In the genomic region with DNA sequence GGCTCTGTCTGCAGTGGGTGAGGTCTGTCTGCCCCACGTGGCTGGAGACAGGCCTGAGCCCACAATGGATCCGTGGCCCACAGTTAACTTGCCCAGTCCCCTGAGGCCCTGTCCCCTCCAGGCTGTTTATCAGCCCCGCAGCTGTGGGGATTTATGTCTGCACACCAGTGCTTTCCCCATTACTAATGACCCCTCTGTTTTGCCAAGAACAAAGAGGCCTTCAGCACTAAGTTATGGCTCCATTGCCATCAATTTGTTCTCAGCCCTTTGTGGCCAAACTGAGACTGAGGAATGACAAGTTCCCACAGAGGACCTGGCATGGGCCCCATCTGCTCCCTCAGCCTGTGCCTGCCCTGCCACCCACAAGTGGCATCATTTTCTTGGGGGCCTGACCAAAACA, we compare ENCODE assay signal across 10 cellular contexts.
"Had no signal": no experiment of that assay in that cellular context is flagged by ENCODE, and none has a peak within 500 bp of the region (broad histone marks: within the 10 kb centered on the region; RNA-seq: fewer than 3 reads in every experiment).

No MANE protein-coding gene starts in this region.

- H3K27ac Mint-ChIP-seq: activated B cell treated with CpG ODN at 0.5 μM for 24 hours; activated CD4-positive, alpha-beta T cell treated with anti-CD3 and anti-CD28 coated beads, Interleukin-2, amount 10 ng/mL, durations not matched to agents 7 days and 5 days; activated naive CD8-positive, alpha-beta T cell treated with anti-CD3 and anti-CD28 coated beads for 36 hours; nephron; stimulated activated effector memory CD8-positive, alpha-beta T cell treated with anti-CD3 and anti-CD28 coated beads, Interleukin-12 subunit alpha, Interleukin-12 subunit beta, amount 100 ng/mL, for 72 hours had no signal

- H3K4me3 Mint-ChIP-seq: activated B cell treated with CpG ODN at 0.5 μM for 24 hours; activated CD4-positive, alpha-beta T cell treated with anti-CD3 and anti-CD28 coated beads, Interleukin-2, amount 10 ng/mL, durations not matched to agents 7 days and 5 days; activated naive CD8-positive, alpha-beta T cell treated with anti-CD3 and anti-CD28 coated beads for 36 hours; nephron; stimulated activated effector memory CD8-positive, alpha-beta T cell treated with anti-CD3 and anti-CD28 coated beads, Interleukin-12 subunit alpha, Interleukin-12 subunit beta, amount 100 ng/mL, for 72 hours had no signal

- H3K4me1 Mint-ChIP-seq: activated B cell treated with CpG ODN at 0.5 μM for 24 hours; activated CD4-positive, alpha-beta T cell treated with anti-CD3 and anti-CD28 coated beads, Interleukin-2, amount 10 ng/mL, durations not matched to agents 7 days and 5 days; activated naive CD8-positive, alpha-beta T cell treated with anti-CD3 and anti-CD28 coated beads for 36 hours; stimulated activated effector memory CD8-positive, alpha-beta T cell treated with anti-CD3 and anti-CD28 coated beads, Interleukin-12 subunit alpha, Interleukin-12 subunit beta, amount 100 ng/mL, for 72 hours had no signal

- H3K27ac ChIP-seq: gastrocnemius medialis, transverse colon had no signal

- H3K36me3 ChIP-seq: gastrocnemius medialis, transverse colon had no signal

- H3K27me3 ChIP-seq: gastrocnemius medialis, transverse colon had no signal

- DNase-seq: activated B cell treated with CpG ODN at 0.5 μM for 24 hours; activated CD4-positive, alpha-beta T cell treated with anti-CD3 and anti-CD28 coated beads, Interleukin-2, amount 10 ng/mL, durations not matched to agents 7 days and 5 days; activated naive CD8-positive, alpha-beta T cell treated with anti-CD3 and anti-CD28 coated beads for 36 hours; gastrocnemius medialis; stimulated activated CD4-positive, alpha-beta T cell treated with anti-CD3 and anti-CD28 coated beads, Interleukin-12 subunit alpha, Interleukin-12 subunit beta, amount 100 ng/mL, for 4 hours; stimulated activated CD4-positive, alpha-beta T cell treated with anti-CD3 and anti-CD28 coated beads, Interleukin-2, amount 100 ng/mL, for 24 hours; T-helper 2 cell; transverse colon had no signal

- H3K4me3 ChIP-seq: gastrocnemius medialis, transverse colon had no signal

- H3K9me3 ChIP-seq: gastrocnemius medialis, transverse colon had no signal

- H3K9me3 Mint-ChIP-seq: activated B cell treated with CpG ODN at 0.5 μM for 24 hours; activated CD4-positive, alpha-beta T cell treated with anti-CD3 and anti-CD28 coated beads, Interleukin-2, amount 10 ng/mL, durations not matched to agents 7 days and 5 days; activated naive CD8-positive, alpha-beta T cell treated with anti-CD3 and anti-CD28 coated beads for 36 hours; nephron; stimulated activated effector memory CD8-positive, alpha-beta T cell treated with anti-CD3 and anti-CD28 coated beads, Interleukin-12 subunit alpha, Interleukin-12 subunit beta, amount 100 ng/mL, for 72 hours had no signal

- H3K36me3 Mint-ChIP-seq: activated naive CD8-positive, alpha-beta T cell treated with anti-CD3 and anti-CD28 coated beads for 36 hours; stimulated activated effector memory CD8-positive, alpha-beta T cell treated with anti-CD3 and anti-CD28 coated beads, Interleukin-12 subunit alpha, Interleukin-12 subunit beta, amount 100 ng/mL, for 72 hours had no signal

- ATAC-seq: gastrocnemius medialis; stimulated activated effector memory CD8-positive, alpha-beta T cell treated with anti-CD3 and anti-CD28 coated beads, Interleukin-12 subunit alpha, Interleukin-12 subunit beta, amount 100 ng/mL, for 72 hours had no signal

- H3K4me1 ChIP-seq: transverse colon had no signal

- H3K27me3 Mint-ChIP-seq: activated CD4-positive, alpha-beta T cell treated with anti-CD3 and anti-CD28 coated beads, Interleukin-2, amount 10 ng/mL, durations not matched to agents 7 days and 5 days; activated naive CD8-positive, alpha-beta T cell treated with anti-CD3 and anti-CD28 coated beads for 36 hours had no signal
